Comparison of ENCODE assay signal across 23 cellular contexts in genomic region chr5:63008195-63008594, GRCh38.
DNase-seq lines count a peak whose midpoint lies in the region; ATAC-seq lines count a peak whose summit lies in the region.
"Had no signal": no experiment of that assay in that cellular context is flagged by ENCODE, and none has a peak within 500 bp of the region (broad histone marks: within the 10 kb centered on the region; RNA-seq: fewer than 3 reads in every experiment).

No MANE protein-coding gene starts in this region.

- no peaks in the 10 kb centered on the region for H3K27me3 Mint-ChIP-seq in central memory CD8-positive, alpha-beta T cell
- H3K27me3 Mint-ChIP-seq: B cell; CD4-positive, CD25-positive, alpha-beta regulatory T cell had no signal

- H3K4me1 Mint-ChIP-seq in central memory CD8-positive, alpha-beta T cell: no peaks in the 10 kb centered on the region
- H3K4me1 Mint-ChIP-seq: B cell; CD4-positive, CD25-positive, alpha-beta regulatory T cell; GM23338 had no signal

- H3K4me1 ChIP-seq in neuronal stem cell (ENCODE audit: control insufficient read depth in 2 of 2, insufficient read depth in 1 of 2, low read depth in 1 of 2, low read length in 2 of 2) (no peaks in the 10 kb centered on the region), aorta (ENCODE audit: control insufficient read depth in 1 of 2, insufficient read depth in 2 of 2, low read length in 2 of 2) (no peaks in the 10 kb centered on the region)
- H3K4me1 ChIP-seq: BLaER1, Caco-2, HAP-1 had no signal

- H3K36me3 ChIP-seq in neuronal stem cell (replicated peaks in 1 of 2; ENCODE audit: control insufficient read depth in 2 of 2, insufficient read depth in 2 of 2, low read length in 2 of 2) (no peaks in the 10 kb centered on the region), aorta (ENCODE audit: control insufficient read depth in 1 of 2, insufficient read depth in 2 of 2, low read length in 1 of 2) (no peaks in the 10 kb centered on the region)
- H3K36me3 ChIP-seq: BLaER1, HAP-1 had no signal

- peak; percentile 3 for DNase-seq in activated gamma-delta T cell (lab: John Stamatoyannopoulos, UW)
- DNase-seq in activated gamma-delta T cell treated with Interleukin-2 at 50 U/mL for 16 hours: no peak
- no peak for DNase-seq in central memory CD8-positive, alpha-beta T cell (ENCODE audit: low spot score in 2 of 2)
- no peak for DNase-seq in neuronal stem cell (ENCODE audit: low spot score)
- no peak for DNase-seq in aorta
- no peak for DNase-seq in left cardiac atrium
- no peak for DNase-seq in NCI-H2081 (lab: John Stamatoyannopoulos, UW)
- no peak for DNase-seq in kidney tubule cell (ENCODE audit: low spot score)
- DNase-seq: Caco-2; CD4-positive, CD25-positive, alpha-beta regulatory T cell; CD8-positive, alpha-beta T cell; DMS 273 treated with DMSO at 0.1 percent for 48 hours; DMS79; EL; GDM1; HFFc6 had no signal

- H3K79me1 ChIP-seq in neuronal stem cell (ENCODE audit: low read depth, low read length): no peaks in the 10 kb centered on the region

- no peaks in the 10 kb centered on the region for H3K36me3 Mint-ChIP-seq in central memory CD8-positive, alpha-beta T cell (ENCODE audit: insufficient read depth)
- H3K36me3 Mint-ChIP-seq: CD4-positive, CD25-positive, alpha-beta regulatory T cell; CD8-positive, alpha-beta T cell had no signal

- no peak overlapping the region for H4K8ac ChIP-seq in neuronal stem cell (ENCODE audit: low read depth, low read length)

- H4K91ac ChIP-seq in neuronal stem cell (ENCODE audit: low read depth, low read length, poor library complexity): no peak overlapping the region

- ATAC-seq in central memory CD8-positive, alpha-beta T cell (replicated peaks; ENCODE audit: extremely low read depth, poor library complexity, severe bottlenecking): no peak
- ATAC-seq in aorta (ENCODE audit: low FRiP score): peak; percentile 33
- no peak for ATAC-seq in left cardiac atrium
- ATAC-seq: CD8-positive, alpha-beta T cell; GM12878; GM23338 had no signal

- H3K4me3 ChIP-seq in neuronal stem cell (ENCODE audit: low read length in 2 of 2) (no peak overlapping the region), aorta (ENCODE audit: low read length in 2 of 2) (no peak overlapping the region)
- H3K4me3 ChIP-seq: BLaER1, GM12878, GM23338, HAP-1 had no signal

- no peak overlapping the region for H2BK12ac ChIP-seq in neuronal stem cell (ENCODE audit: low read length)

- H2AFZ ChIP-seq in neuronal stem cell (ENCODE audit: low read length): peak overlapping the region; percentile 17
- H2AFZ ChIP-seq: GM23338 had no signal

- H2AK5ac ChIP-seq in neuronal stem cell (ENCODE audit: low read depth, low read length): no peak overlapping the region

- no peak overlapping the region for H3K4me3 Mint-ChIP-seq in central memory CD8-positive, alpha-beta T cell
- H3K4me3 Mint-ChIP-seq: B cell; CD4-positive, CD25-positive, alpha-beta regulatory T cell; CD8-positive, alpha-beta T cell; GM23338; HFFc6 had no signal

- no peak overlapping the region for H2BK120ac ChIP-seq in neuronal stem cell (ENCODE audit: low read depth, low read length)

- peaks cover 38% of the 10 kb centered on the region for H3K9me3 Mint-ChIP-seq in central memory CD8-positive, alpha-beta T cell

- no peak overlapping the region for H3K4me2 ChIP-seq in neuronal stem cell (ENCODE audit: insufficient read depth, low read length, poor library complexity, severe bottlenecking)
- H3K4me2 ChIP-seq: BLaER1, GM23338 had no signal

- peak overlapping the region; percentile 66 for H2BK5ac ChIP-seq in neuronal stem cell (ENCODE audit: low read length)

- no peaks in the 10 kb centered on the region for H3K9me3 ChIP-seq in neuronal stem cell (replicated peaks in 1 of 2; ENCODE audit: control insufficient read depth in 2 of 2, insufficient read depth in 1 of 2, low read depth in 1 of 2, low read length in 2 of 2)
- peaks cover 11% of the 10 kb centered on the region for H3K9me3 ChIP-seq in aorta (ENCODE audit: control insufficient read depth, low read length)
- H3K9me3 ChIP-seq: HAP-1 had no signal

- no peak overlapping the region for H3K14ac ChIP-seq in neuronal stem cell (ENCODE audit: low read length)

- no peak overlapping the region for H3K18ac ChIP-seq in neuronal stem cell (ENCODE audit: low read length)

- H3K27ac Mint-ChIP-seq in central memory CD8-positive, alpha-beta T cell (ENCODE audit: low read depth): peak overlapping the region; percentile 55
- H3K27ac Mint-ChIP-seq: B cell; CD8-positive, alpha-beta T cell; GM23338; HFFc6 had no signal

- no peak overlapping the region for H2BK15ac ChIP-seq in neuronal stem cell (ENCODE audit: low read length)

- no peak overlapping the region for H3K27ac ChIP-seq in neuronal stem cell (replicated peaks; ENCODE audit: low read length)
- H3K27ac ChIP-seq in aorta (ENCODE audit: low read depth in 1 of 2, low read length in 2 of 2): no peak overlapping the region
- H3K27ac ChIP-seq: 22Rv1, BLaER1, C4-2B had no signal

- H3K27me3 ChIP-seq in neuronal stem cell (ENCODE audit: control insufficient read depth in 3 of 3, insufficient read depth in 3 of 3, low read depth in 1 of 3, low read length in 3 of 3) (no peaks in the 10 kb centered on the region), aorta (ENCODE audit: control insufficient read depth in 1 of 2, insufficient read depth in 2 of 2, low read length in 1 of 2) (peaks cover 0 to 4% of the 10 kb centered on the region in 2 donors)
- H3K27me3 ChIP-seq: BLaER1 had no signal

- intact Hi-C loops in aorta (cut with DNase I): no loop called here
- intact Hi-C loops in left cardiac atrium (cut with DNase I): no loop called here

- WGBS in neuronal stem cell (ENCODE audit: extremely low coverage in 2 of 2, insufficient read length in 2 of 2, insufficient replicate concordance in 1 of 2), 2 donors: no CpG with 5 or more reads among the region's 19 CpGs
- 91 to 94% methylated on average over 19 of the region's 19 CpGs for WGBS in aorta, 2 donors

- H3K4ac ChIP-seq in neuronal stem cell (ENCODE audit: low read length): no peak overlapping the region

- no peak overlapping the region for H3K23ac ChIP-seq in neuronal stem cell (ENCODE audit: low read depth, low read length, poor library complexity)

- H3K9ac ChIP-seq in neuronal stem cell (ENCODE audit: low read depth, low read length, poor library complexity): no peak overlapping the region
- H3K9ac ChIP-seq: BLaER1 had no signal
